16 cellular contexts compared by ENCODE assay signal in the genomic region with DNA sequence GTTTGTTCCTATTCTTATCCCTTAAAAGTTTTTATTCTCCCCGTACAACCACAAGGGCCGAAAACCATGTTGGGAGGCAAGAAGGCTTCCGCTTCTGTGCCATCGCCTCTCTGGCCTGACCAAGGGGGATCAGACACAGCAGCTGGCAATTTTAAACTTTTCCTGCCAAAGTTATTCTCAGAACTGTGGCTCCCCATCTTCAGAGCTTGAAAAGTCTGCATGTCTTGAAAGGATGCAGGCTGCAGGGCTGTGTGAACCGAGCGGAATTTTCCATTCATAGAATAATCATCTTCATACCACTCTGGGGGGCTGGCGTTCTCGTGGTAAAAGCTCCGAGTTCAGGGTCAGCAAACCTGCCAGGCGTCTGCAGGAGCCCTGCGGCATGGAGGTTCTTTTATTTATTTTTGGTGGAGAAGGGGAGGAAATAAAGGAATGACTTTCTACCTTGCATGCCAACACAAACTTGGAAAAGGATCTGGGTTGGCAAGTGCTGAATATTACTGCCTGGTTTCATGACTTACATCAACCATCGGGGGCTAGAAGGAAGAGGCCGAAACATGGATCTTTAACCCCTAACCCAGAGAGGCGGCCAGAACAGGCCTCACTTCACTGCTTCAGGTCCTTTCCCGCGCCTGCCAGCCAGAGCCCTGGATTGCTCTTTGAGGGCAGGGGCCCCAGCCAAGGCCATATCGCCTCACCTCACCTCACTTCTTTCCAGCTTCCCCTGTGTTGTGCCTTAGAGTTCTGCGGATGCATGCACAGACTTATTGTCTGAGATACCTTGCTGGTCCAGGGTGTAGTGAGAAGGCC. TPM values are rescaled to one million over a fixed set of nuclear protein-coding genes. Genes with fewer than 3 reads are reported as not detected.
DNase-seq lines count a peak whose midpoint lies in the region; ATAC-seq and TF ChIP-seq lines count a peak whose summit lies in the region.
"Had no signal": no experiment of that assay in that cellular context is flagged by ENCODE, and none has a peak within 500 bp of the region (broad histone marks: within the 10 kb centered on the region; RNA-seq: fewer than 3 reads in every experiment).

No MANE protein-coding gene starts in this region.

- no peak overlapping the region for H3K9ac ChIP-seq in muscle layer of colon (ENCODE audit: low read length)

- no peak for TF ChIP-seq POLR2A in body of pancreas (IDR thresholded peaks at IDR 0.05)

- ATAC-seq in body of pancreas = no peak
- no peak for ATAC-seq in left lobe of liver
- no peak for ATAC-seq in stimulated activated naive CD8-positive, alpha-beta T cell treated with anti-CD3 and anti-CD28 coated beads, Interleukin-15, Interleukin-2, amounts not matched to agents 100 U/mL and 50 U/mL, for 24 hours
- ATAC-seq: esophagus mucosa had no signal

- H3K27ac ChIP-seq in body of pancreas (peak overlapping the region; percentile 82 to 93 (median 86)), muscle layer of colon (ENCODE audit: low read depth, low read length) (peak overlapping the region; percentile 76)

- H3K4me3 Mint-ChIP-seq in type B pancreatic cell = no peak overlapping the region

- no peaks in the 10 kb centered on the region for H3K9me3 Mint-ChIP-seq in type B pancreatic cell
- H3K9me3 Mint-ChIP-seq: activated CD4-positive, alpha-beta T cell treated with anti-CD3 and anti-CD28 coated beads, Interleukin-2, amount 10 ng/mL, durations not matched to agents 7 days and 5 days; CD4-positive, CD25-positive, alpha-beta regulatory T cell had no signal

- no peak for TF ChIP-seq CTCF in body of pancreas (IDR thresholded peaks at IDR 0.05)
- TF ChIP-seq CTCF in type B pancreatic cell (conservative IDR thresholded peaks at IDR 0.05) = no peak

- no peak overlapping the region for H3K27ac Mint-ChIP-seq in type B pancreatic cell
- H3K27ac Mint-ChIP-seq: activated CD4-positive, alpha-beta T cell treated with anti-CD3 and anti-CD28 coated beads, Interleukin-2, amount 10 ng/mL, durations not matched to agents 7 days and 5 days had no signal

- H3K4me3 ChIP-seq in body of pancreas (no peak overlapping the region), muscle layer of colon (ENCODE audit: low read depth in 1 of 2, low read length in 2 of 2) (no peak overlapping the region)

- H3K4me1 Mint-ChIP-seq in type B pancreatic cell (ENCODE audit: unreplicated experiment) = peaks cover 3% of the 10 kb centered on the region

- DNase-seq in activated CD8-positive, alpha-beta memory T cell treated with anti-CD3 and anti-CD28 coated beads for 24 hours = peak; percentile 48
- DNase-seq in activated CD8-positive, alpha-beta memory T cell treated with anti-CD3 and anti-CD28 coated beads, Interleukin-2, amount 50 U/mL, for 4 hours = no peak
- DNase-seq in body of pancreas (no peak), type B pancreatic cell (ENCODE audit: extremely low spot score, unreplicated experiment) (peak; percentile 62), left lobe of liver (ENCODE audit: low spot score) (no peak), DMS79 treated with DMSO at 0.1 percent for 48 hours (lab: John Stamatoyannopoulos, UW) (no peak)
- DNase-seq in stimulated activated naive CD8-positive, alpha-beta T cell treated with anti-CD3 and anti-CD28 coated beads, Interleukin-15, Interleukin-2, amounts not matched to agents 100 U/mL and 50 U/mL, for 24 hours = no peak
- DNase-seq: 8988T; activated CD4-positive, alpha-beta T cell treated with anti-CD3 and anti-CD28 coated beads, Interleukin-2, amount 10 ng/mL, durations not matched to agents 7 days and 5 days; activated T-cell treated with anti-CD3 and anti-CD28 coated beads, Interleukin-2, amount 50 U/mL, for 48 hours; CD4-positive, CD25-positive, alpha-beta regulatory T cell; dermis blood vessel endothelial cell; NCI-H82; stimulated activated CD4-positive, alpha-beta T cell treated with anti-CD3 and anti-CD28 coated beads, Interleukin-4, amount 100 ng/mL, for 4 hours had no signal

- H3K9me3 ChIP-seq in body of pancreas (no peaks in the 10 kb centered on the region), muscle layer of colon (ENCODE audit: low read length) (no peaks in the 10 kb centered on the region)

- no peaks in the 10 kb centered on the region for H3K27me3 ChIP-seq in body of pancreas
- H3K27me3 ChIP-seq in muscle layer of colon (ENCODE audit: control insufficient read depth in 1 of 2, insufficient read depth in 2 of 2, low read length in 2 of 2) = no peaks in the 10 kb centered on the region

- no peaks in the 10 kb centered on the region for H3K36me3 Mint-ChIP-seq in type B pancreatic cell
- H3K36me3 Mint-ChIP-seq: CD4-positive, CD25-positive, alpha-beta regulatory T cell had no signal

- H3K36me3 ChIP-seq in body of pancreas (replicated peaks in 1 of 2; ENCODE audit: insufficient read depth in 1 of 2, low read depth in 2 of 2) = no peaks in the 10 kb centered on the region
- no peaks in the 10 kb centered on the region for H3K36me3 ChIP-seq in muscle layer of colon (ENCODE audit: insufficient read depth, low read length)

- peaks cover 46% of the 10 kb centered on the region for H3K4me1 ChIP-seq in body of pancreas
- peaks cover 33% of the 10 kb centered on the region for H3K4me1 ChIP-seq in muscle layer of colon (ENCODE audit: insufficient read depth, low read length)

- intact Hi-C loops in body of pancreas (cut with DNase I) = no loop called here

- H3K27me3 Mint-ChIP-seq in type B pancreatic cell = peaks cover 7% of the 10 kb centered on the region

- WGBS in body of pancreas, 2 donors = 59 to 67% methylated on average over 17 to 18 of the region's 18 CpGs

RNA-seq across cellular contexts. Expression of a gene that starts 3.0 kb away (rescaled TPM):
- total RNA-seq in body of pancreas = 1 to 10 TPM; 4.4 to 9.9 TPM
- total RNA-seq in type B pancreatic cell (ENCODE audit: low replicate concordance) = 10.1 and 14.4 TPM in 2 replicates
- total RNA-seq in left lobe of liver = 0.05 TPM

RNA-seq across cellular contexts. Expression of a gene that starts 54.1 kb away (rescaled TPM):
- 100 to 1,000 TPM; 107 to 114 TPM for total RNA-seq in body of pancreas
- 132 and 141 TPM in 2 replicates for total RNA-seq in type B pancreatic cell (ENCODE audit: low replicate concordance)
- 45.7 TPM for total RNA-seq in left lobe of liver

Comparison
In these comparisons a context has a peak if more than half of its experiments do, and no peak if none do; other contexts are left out.
1. DNase-seq: peak in activated CD8-positive, alpha-beta memory T cell treated with anti-CD3 and anti-CD28 coated beads for 24 hours (single experiment) and type B pancreatic cell (single experiment); none in activated CD8-positive, alpha-beta memory T cell treated with anti-CD3 and anti-CD28 coated beads, Interleukin-2, amount 50 U/mL, for 4 hours (single experiment), body of pancreas (0 of 4), left lobe of liver (single experiment), stimulated activated naive CD8-positive, alpha-beta T cell treated with anti-CD3 and anti-CD28 coated beads, Interleukin-15, Interleukin-2, amounts not matched to agents 100 U/mL and 50 U/mL, for 24 hours (single experiment) and DMS79 treated with DMSO at 0.1 percent for 48 hours (single experiment).